ENCODE assay signal across 16 cellular contexts in genomic region chr18:23194969-23195957, GRCh38. TPM values are rescaled to one million over a fixed set of nuclear protein-coding genes. Genes with fewer than 3 reads are reported as not detected.
DNase-seq lines count a peak whose midpoint lies in the region; ATAC-seq and TF ChIP-seq lines count a peak whose summit lies in the region.
"Had no signal": no experiment of that assay in that cellular context is flagged by ENCODE, and none has a peak within 500 bp of the region (broad histone marks: within the 10 kb centered on the region; RNA-seq: fewer than 3 reads in every experiment).

No MANE protein-coding gene starts in this region.

- ATAC-seq in left cardiac atrium, result peak; percentile 38 to 50
- no peak for ATAC-seq in HG03378 (IDR thresholded peaks at IDR 0.05; ENCODE audit: unreplicated experiment)
- no peak for ATAC-seq in GM21390 (IDR thresholded peaks at IDR 0.05; ENCODE audit: unreplicated experiment)
- ATAC-seq in GM21360 (IDR thresholded peaks at IDR 0.05; ENCODE audit: unreplicated experiment), result no peak

- no peaks in the 10 kb centered on the region for H4K20me1 ChIP-seq in smooth muscle cell (ENCODE audit: low read depth)

- H3K4me3 ChIP-seq in smooth muscle cell, result no peak overlapping the region
- H3K4me3 ChIP-seq: lung, tibial nerve had no signal

- intact Hi-C loops in left cardiac atrium (cut with DNase I), result no loop called here

- no peaks in the 10 kb centered on the region for H3K27me3 ChIP-seq in smooth muscle cell (ENCODE audit: low read depth)
- H3K27me3 ChIP-seq: tibial nerve had no signal

- H3K9ac ChIP-seq in smooth muscle cell (ENCODE audit: low read depth), result no peak overlapping the region

- H3K79me2 ChIP-seq in smooth muscle cell (ENCODE audit: low read depth), result no peaks in the 10 kb centered on the region

- WGBS in smooth muscle cell (ENCODE audit: low lambda C conversion rate), result 62% methylated on average over 9 of the region's 9 CpGs

- DNase-seq in D341Med (ENCODE audit: low spot score), result peak; percentile 65
- DNase-seq in NCI-H82 treated with DMSO at 0.1 percent for 48 hours (lab: John Stamatoyannopoulos, UW; ENCODE audit: unreplicated experiment), result peak; percentile 48
- no peak for DNase-seq in left cardiac atrium
- no peak for DNase-seq in smooth muscle cell (lab: John Stamatoyannopoulos, UW; ENCODE audit: unreplicated experiment)
- DNase-seq in NK-92 (lab: John Stamatoyannopoulos, UW; ENCODE audit: unreplicated experiment), result no peak
- DNase-seq: activated CD4-positive, alpha-beta T cell treated with anti-CD3 and anti-CD28 coated beads, Interleukin-2, amount 50 U/mL, for 48 hours; activated gamma-delta T cell treated with Interleukin-2 at 50 U/mL for 16 hours; central memory CD4-positive, alpha-beta T cell; NCI-H1105 treated with DMSO at 0.1 percent for 48 hours; NCI-H526 treated with DMSO at 0.1 percent for 48 hours; SHP77 treated with DMSO at 0.1 percent for 48 hours had no signal

- no peaks in the 10 kb centered on the region for H3K36me3 ChIP-seq in smooth muscle cell (ENCODE audit: low read depth)

- no peak overlapping the region for H2AFZ ChIP-seq in smooth muscle cell (ENCODE audit: low read depth)

- peak overlapping the region; percentile 76 for H3K4me2 ChIP-seq in smooth muscle cell

- H3F3A ChIP-seq in smooth muscle cell (ENCODE audit: low read depth), result peaks cover 6% of the 10 kb centered on the region

- H3K4me1 ChIP-seq in smooth muscle cell (ENCODE audit: low read depth), result peaks cover 25% of the 10 kb centered on the region

- no peak for TF ChIP-seq CTCF in smooth muscle cell (IDR thresholded peaks at IDR 0.05; ENCODE audit: borderline replicate concordance, insufficient read depth, poor library complexity, severe bottlenecking)

- H3K27ac ChIP-seq in smooth muscle cell (ENCODE audit: low read depth), result peak overlapping the region; percentile 70

- no peaks in the 10 kb centered on the region for H3K9me3 ChIP-seq in smooth muscle cell (replicated peaks; ENCODE audit: low read depth)
- H3K9me3 ChIP-seq: tibial nerve had no signal

RNA-seq across cellular contexts. Expression of gene CABLES1, which starts 60.0 kb away (rescaled TPM):
- total RNA-seq in left cardiac atrium (10 to 100 TPM in 1 of 2 donors, 1 to 10 TPM in 1; 6.6 to 20.4 TPM), smooth muscle cell (1.2 and 2.2 TPM in 2 replicates)
- polyA plus RNA-seq in smooth muscle cell, result 2.4 and 2.7 TPM in 2 replicates

Comparison
In these comparisons a context has a peak if more than half of its experiments do, and no peak if none do; other contexts are left out.
1. DNase-seq: peak in D341Med (single experiment) and NCI-H82 treated with DMSO at 0.1 percent for 48 hours (single experiment); none in left cardiac atrium (single experiment), smooth muscle cell (single experiment) and NK-92 (single experiment).
2. ATAC-seq: peak in left cardiac atrium (2 of 2); none in HG03378 (single experiment), GM21390 (single experiment) and GM21360 (single experiment).